ENCODE assay signal across 8 cellular contexts in genomic region chr5:54309237-54309636, GRCh38. TPM values are rescaled to one million over a fixed set of nuclear protein-coding genes. Genes with fewer than 3 reads are reported as not detected.
DNase-seq lines count a peak whose midpoint lies in the region; ATAC-seq, FAIRE-seq and TF ChIP-seq lines count a peak whose summit lies in the region.

No MANE protein-coding gene starts in this region.

- H3K4me1 ChIP-seq in prostate gland (replicated peaks), result no peaks in the 10 kb centered on the region

- H3K27ac ChIP-seq in prostate gland, result peak overlapping the region in 1 of 2 donors; percentile 79

- H3K4me3 Mint-ChIP-seq in T-cell, result peak overlapping the region; percentile 96

- H3K4me1 Mint-ChIP-seq in T-cell, result peaks cover 31 to 37% (median 32%) of the 10 kb centered on the region in 3 donors

- H3K4me3 ChIP-seq in fibroblast of the aortic adventitia (ENCODE audit: low read depth, low read length) (peak overlapping the region; percentile 89), prostate gland (peak overlapping the region; percentile 65 to 81)

- TF ChIP-seq POLR2A in prostate gland (IDR thresholded peaks at IDR 0.05), result no peak

- intact Hi-C loops in prostate gland (cut with DNase I), result no loop called here

- FAIRE-seq in GM19239 (lab: Jason Lieb, UNC), result no peak

- CTCF ChIA-PET in T-cell (lab: Charles Lee), result interaction anchor here in 1 of 2 donors (0.6 to 1.0 kb wide), 3 partner anchors 81 to 594 kb away, joined by 3 read pairs; no protein-coding TSS in a partner anchor

- H3K27me3 ChIP-seq in prostate gland (replicated peaks; ENCODE audit: insufficient read depth), result no peaks in the 10 kb centered on the region

- H3K36me3 ChIP-seq in prostate gland, result no peaks in the 10 kb centered on the region

- DNase-seq in NCI-H446 (lab: John Stamatoyannopoulos, UW) (peak; percentile 4 to 10), NCI-H446 treated with DMSO at 0.1 percent for 48 hours (lab: John Stamatoyannopoulos, UW) (no peak), T-cell (no peak), fibroblast of the aortic adventitia (ENCODE audit: low read depth) (peak; percentile 35), prostate gland (ENCODE audit: low spot score) (no peak), SHP77 treated with DMSO at 0.1 percent for 48 hours (lab: John Stamatoyannopoulos, UW) (no peak), NCI-H128 (lab: John Stamatoyannopoulos, UW; ENCODE audit: unreplicated experiment) (no peak), GM19239 (ENCODE audit: insufficient read length, low spot score) (no peak)

- H3K27ac Mint-ChIP-seq in T-cell, result peak overlapping the region; percentile 16 to 97

- 6% methylated on average over 10 of the region's 10 CpGs for WGBS in prostate gland

- H3K9me3 Mint-ChIP-seq in T-cell, result no peaks in the 10 kb centered on the region

- no peaks in the 10 kb centered on the region for H3K9me3 ChIP-seq in prostate gland

- H3K36me3 Mint-ChIP-seq in T-cell, result no peaks in the 10 kb centered on the region

- no peak for ATAC-seq in T-cell (replicated peaks in 1 of 4)

- POLR2A ChIA-PET in T-cell (lab: Charles Lee), result interaction anchor here in 1 of 2 donors (0.7 kb wide), 1 partner anchor 237 kb away, joined by 3 read pairs; no protein-coding TSS in a partner anchor

- H3K27me3 Mint-ChIP-seq in T-cell, result no peaks in the 10 kb centered on the region

- TF ChIP-seq CTCF in fibroblast of the aortic adventitia (IDR thresholded peaks at IDR 0.05; ENCODE audit: insufficient read depth, low read length) (no peak), prostate gland (IDR thresholded peaks at IDR 0.05) (no peak)

RNA-seq across cellular contexts. Expression of gene ARL15, which starts 1.1 kb away (rescaled TPM):
- total RNA-seq in T-cell (10 to 100 TPM; 10.7 to 21.6 (median 11.7) TPM), fibroblast of the aortic adventitia (ENCODE audit: low replicate concordance) (5.4 and 22.0 TPM in 2 replicates), prostate gland (10 to 100 TPM; 16.1 to 38.4 TPM)

Comparison
In these comparisons a context has a peak if more than half of its experiments do, and no peak if none do; other contexts are left out.
1. DNase-seq: peak in NCI-H446 (2 of 2) and fibroblast of the aortic adventitia (single experiment); none in NCI-H446 treated with DMSO at 0.1 percent for 48 hours (single experiment), T-cell (0 of 34), prostate gland (single experiment), SHP77 treated with DMSO at 0.1 percent for 48 hours (single experiment), NCI-H128 (single experiment) and GM19239 (single experiment).